Comparison of ENCODE assay signal across 1 cellular context in the genomic region with DNA sequence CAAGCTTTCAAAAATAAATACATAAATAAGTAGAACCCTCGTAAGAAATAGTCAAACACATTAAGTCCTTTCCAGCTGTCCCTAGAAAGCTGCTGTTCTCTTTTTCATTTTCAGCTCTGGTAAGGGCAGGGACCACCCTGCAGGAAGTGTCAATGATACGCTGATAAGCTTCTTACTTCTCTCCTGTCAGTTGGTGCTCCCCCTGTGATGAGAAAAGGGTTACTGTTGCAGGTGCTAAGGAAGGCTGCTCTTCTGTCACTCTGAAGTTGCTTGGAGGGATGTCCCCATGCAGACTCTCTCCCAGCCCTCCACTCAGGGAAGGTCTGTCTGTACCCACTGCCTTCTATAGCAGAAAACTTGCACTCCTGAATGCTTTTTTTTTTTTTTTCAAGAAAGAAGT.
TF ChIP-seq lines count a peak whose summit lies in the region.

No MANE protein-coding gene starts in this region.

TF ChIP-seq in H1, 55 proteins besides CTCF, POLR2A, EP300 and RAD21:
- no peak for TF ChIP-seq RBBP5 (IDR thresholded peaks at IDR 0.05; ENCODE audit: borderline replicate concordance, low read depth, low read length)
- TF ChIP-seq, protein P1, sequence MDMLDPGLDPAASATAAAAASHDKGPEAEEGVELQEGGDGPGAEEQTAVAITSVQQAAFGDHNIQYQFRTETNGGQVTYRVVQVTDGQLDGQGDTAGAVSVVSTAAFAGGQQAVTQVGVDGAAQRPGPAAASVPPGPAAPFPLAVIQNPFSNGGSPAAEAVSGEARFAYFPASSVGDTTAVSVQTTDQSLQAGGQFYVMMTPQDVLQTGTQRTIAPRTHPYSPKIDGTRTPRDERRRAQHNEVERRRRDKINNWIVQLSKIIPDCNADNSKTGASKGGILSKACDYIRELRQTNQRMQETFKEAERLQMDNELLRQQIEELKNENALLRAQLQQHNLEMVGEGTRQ (IDR thresholded peaks at IDR 0.05; ENCODE audit: low read length), result no peak
- TF ChIP-seq TCF12 (IDR thresholded peaks at IDR 0.05; ENCODE audit: low read depth, low read length), result no peak
- no peak for TF ChIP-seq NANOG (IDR thresholded peaks at IDR 0.05; ENCODE audit: insufficient read depth, low read depth, low read length, poor library complexity, severe bottlenecking)
- TF ChIP-seq, protein P2, sequence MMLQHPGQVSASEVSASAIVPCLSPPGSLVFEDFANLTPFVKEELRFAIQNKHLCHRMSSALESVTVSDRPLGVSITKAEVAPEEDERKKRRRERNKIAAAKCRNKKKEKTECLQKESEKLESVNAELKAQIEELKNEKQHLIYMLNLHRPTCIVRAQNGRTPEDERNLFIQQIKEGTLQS (IDR thresholded peaks at IDR 0.05; ENCODE audit: insufficient read depth, low read depth, low read length), result no peak
- no peak for TF ChIP-seq TEAD4 (IDR thresholded peaks at IDR 0.05; ENCODE audit: low read depth, low read length)
- no peak for TF ChIP-seq CREB1 (IDR thresholded peaks at IDR 0.05)
- no peak for TF ChIP-seq RXRA (IDR thresholded peaks at IDR 0.05; ENCODE audit: insufficient read depth, low read depth, low read length)
- TF ChIP-seq MAFK (IDR thresholded peaks at IDR 0.05; ENCODE audit: low read depth, low read length), result no peak
- no peak for TF ChIP-seq CBX8 (IDR thresholded peaks at IDR 0.05; ENCODE audit: borderline replicate concordance, low read depth, low read length)
TF ChIP-seq in H1: peak in this region for 0.
